In genomic region chr4:1856071-1856919, GRCh38 we compare ENCODE assay signal across 1 cellular context.
TF ChIP-seq lines count a peak whose summit lies in the region.

Gene LETM1 (minus strand): TSS chr4:1856156. CDS start chr4:1855950, 206 bp downstream.

TF ChIP-seq in K562, 482 proteins besides CTCF, POLR2A, EP300 and RAD21 (continued from another document and continues in another):
- TF ChIP-seq ZNF407 (IDR thresholded peaks at IDR 0.05; ENCODE audit: low read depth): no peak
- peak; percentile 20; the same call in 1 of the 2 replicates for TF ChIP-seq ZNF263 (CRISPR knock-in tag; IDR thresholded peaks at IDR 0.05; ENCODE audit: borderline replicate concordance)
- TF ChIP-seq ZNF174 (CRISPR knock-in tag; IDR thresholded peaks at IDR 0.05): no peak
- TF ChIP-seq TAF15 (IDR thresholded peaks at IDR 0.05; ENCODE audit: low read depth, low read length): no peak
- TF ChIP-seq KLF13 (tag; IDR thresholded peaks at IDR 0.05; ENCODE audit: borderline replicate concordance, low read depth): peak; percentile 54; the same call in 1 of the 2 replicates
- TF ChIP-seq ZNF589 (CRISPR knock-in tag; IDR thresholded peaks at IDR 0.05; ENCODE audit: low read depth): no peak
- TF ChIP-seq NCOR1 (IDR thresholded peaks at IDR 0.05): no peak
- peak; percentile 85; the same call in 1 of the 2 replicates for TF ChIP-seq LCOR (CRISPR knock-in tag; IDR thresholded peaks at IDR 0.05)
- 0 out of 2 replicates have a peak, but pooled peaks have one; percentile 39 for TF ChIP-seq RBM14 (IDR thresholded peaks at IDR 0.05; ENCODE audit: borderline replicate concordance, insufficient read depth, low read depth, low read length)
- TF ChIP-seq HNRNPLL (IDR thresholded peaks at IDR 0.05; ENCODE audit: low read depth, low read length, poor library complexity, severe bottlenecking): peak; percentile 45
- TF ChIP-seq NONO (IDR thresholded peaks at IDR 0.05; ENCODE audit: low read depth in 2 of 2, low read length in 1 of 2): peak in 1 of 2 experiments; percentile 44; a peak in 2 of 4 replicates
- peak; percentile 7; the same call in 1 of the 2 replicates for TF ChIP-seq SIN3B (IDR thresholded peaks at IDR 0.05; ENCODE audit: low read depth)
- TF ChIP-seq CBFB (CRISPR knock-in tag; IDR thresholded peaks at IDR 0.05): no peak; the same call in 1 of the 2 replicates
- TF ChIP-seq E2F6 (IDR thresholded peaks at IDR 0.05; ENCODE audit: borderline replicate concordance in 1 of 2, extremely low read depth in 1 of 2, insufficient read depth in 1 of 2, insufficient read length in 1 of 2, low read depth in 1 of 2, low read length in 1 of 2, poor library complexity in 1 of 2, severe bottlenecking in 1 of 2): peak; percentile 61 to 74
- TF ChIP-seq HCFC1 (IDR thresholded peaks at IDR 0.05; ENCODE audit: low read depth, low read length): peak; percentile 98
- peak; percentile 20; the same call in 1 of the 2 replicates for TF ChIP-seq ZNF121 (CRISPR knock-in tag; conservative IDR thresholded peaks at IDR 0.05)
- no peak for TF ChIP-seq ZNF253 (CRISPR knock-in tag; conservative IDR thresholded peaks at IDR 0.05)
- TF ChIP-seq PRDM10 (IDR thresholded peaks at IDR 0.05; ENCODE audit: partially characterized antibody): no peak
- TF ChIP-seq MYNN (IDR thresholded peaks at IDR 0.05): no peak
- no peak for TF ChIP-seq MYNN (CRISPR knock-in tag; IDR thresholded peaks at IDR 0.05)
- no peak for TF ChIP-seq HLTF (IDR thresholded peaks at IDR 0.05)
- TF ChIP-seq JUN (IDR thresholded peaks at IDR 0.05; ENCODE audit: borderline replicate concordance, low read depth, low read length): peak; percentile 20; the same call in 1 of the 2 replicates
- no peak for TF ChIP-seq JUN (CRISPR knock-in tag; IDR thresholded peaks at IDR 0.05; ENCODE audit: borderline replicate concordance)
- TF ChIP-seq SMARCC2 (IDR thresholded peaks at IDR 0.05; ENCODE audit: low read depth): no peak
- TF ChIP-seq SRF (CRISPR knock-in tag; IDR thresholded peaks at IDR 0.05): 0 out of 4 replicates have a peak, but pooled peaks of 1 of the 2 experiments have one; percentile 36
- TF ChIP-seq U2AF1 (optimal IDR thresholded peaks at IDR 0.05; ENCODE audit: low read depth, low read length): peak; percentile 25
- no peak for TF ChIP-seq GATA2 (CRISPR knock-in tag; IDR thresholded peaks at IDR 0.05)
- no peak for TF ChIP-seq FOXM1 (IDR thresholded peaks at IDR 0.05; ENCODE audit: low read depth)
- no peak; the same call in 1 of the 2 replicates for TF ChIP-seq FOXM1 (CRISPR knock-in tag; IDR thresholded peaks at IDR 0.05; ENCODE audit: low read depth)
- no peak for TF ChIP-seq KHSRP (IDR thresholded peaks at IDR 0.05)
- TF ChIP-seq CREM (IDR thresholded peaks at IDR 0.05; ENCODE audit: low read depth): peak; percentile 93
- peak in 1 of 2 experiments; percentile 61; a peak in 2 of 4 replicates for TF ChIP-seq SIN3A (IDR thresholded peaks at IDR 0.05; ENCODE audit: borderline replicate concordance in 2 of 2, control insufficient read depth in 1 of 2, low read depth in 2 of 2, low read length in 2 of 2)
- no peak for TF ChIP-seq E2F5 (CRISPR knock-in tag; IDR thresholded peaks at IDR 0.05)
- no peak for TF ChIP-seq CGGBP1 (CRISPR knock-in tag; IDR thresholded peaks at IDR 0.05)
- no peak for TF ChIP-seq SRSF3 (IDR thresholded peaks at IDR 0.05; ENCODE audit: insufficient read depth, low read length)
- TF ChIP-seq ZFX (CRISPR knock-in tag; IDR thresholded peaks at IDR 0.05): peak; percentile 62
- TF ChIP-seq NUFIP1 (IDR thresholded peaks at IDR 0.05; ENCODE audit: partially characterized antibody): no peak
- TF ChIP-seq RBM22 (IDR thresholded peaks at IDR 0.05; ENCODE audit: low read depth, low read length, poor library complexity, severe bottlenecking): peak; percentile 69
- TF ChIP-seq STAT5A (IDR thresholded peaks at IDR 0.05; ENCODE audit: borderline replicate concordance, low read length): no peak
- TF ChIP-seq PML (IDR thresholded peaks at IDR 0.05; ENCODE audit: low read length): peak; percentile 78
- TF ChIP-seq CUX1 (CRISPR knock-in tag; IDR thresholded peaks at IDR 0.05): no peak
- TF ChIP-seq ZBTB17 (CRISPR knock-in tag; IDR thresholded peaks at IDR 0.05): peak; percentile 86
- no peak for TF ChIP-seq MTA2 (IDR thresholded peaks at IDR 0.05; ENCODE audit: low read depth)
- peak; percentile 81; the same call in 1 of the 2 replicates for TF ChIP-seq MYC (IDR thresholded peaks at IDR 0.05; ENCODE audit: low read depth, low read length)
- TF ChIP-seq MYC (CRISPR knock-in tag; IDR thresholded peaks at IDR 0.05; ENCODE audit: borderline replicate concordance, low read depth): peak; percentile 85; the same call in 1 of the 2 replicates
